In genomic region chr3:115292131-115292530, GRCh38 we compare ENCODE assay signal across 20 cellular contexts.
DNase-seq lines count a peak whose midpoint lies in the region.
"Had no signal": no experiment of that assay in that cellular context is flagged by ENCODE, and none has a peak within 500 bp of the region (broad histone marks: within the 10 kb centered on the region; RNA-seq: fewer than 3 reads in every experiment).

No MANE protein-coding gene starts in this region.

- H3K4me1 ChIP-seq in GM23248 (ENCODE audit: insufficient read depth): no peaks in the 10 kb centered on the region
- H3K4me1 ChIP-seq: A549; BE2C; BLaER1 treated with 17β-estradiol and CSF1 and Interleukin-3, amounts not matched to agents 10 nM and 100 nM had no signal

- no peaks in the 10 kb centered on the region for H3K9me2 ChIP-seq in GM23248 (ENCODE audit: insufficient read depth)

- H3K4me2 ChIP-seq in GM23248 (ENCODE audit: unreplicated experiment): no peak overlapping the region
- H3K4me2 ChIP-seq: A549; BLaER1 treated with 17β-estradiol and CSF1 and Interleukin-3, amounts not matched to agents 10 nM and 100 nM; GM23338 had no signal

- H3K79me2 ChIP-seq in GM23248 (ENCODE audit: insufficient read depth): no peaks in the 10 kb centered on the region

- H3K9me3 ChIP-seq in GM23248 (ENCODE audit: low read depth): no peaks in the 10 kb centered on the region
- H3K9me3 ChIP-seq: A549; BE2C; BLaER1 treated with 17β-estradiol and CSF1 and Interleukin-3, amounts not matched to agents 10 nM and 100 nM had no signal

- no peaks in the 10 kb centered on the region for H3K36me3 ChIP-seq in GM23248 (ENCODE audit: low read depth)
- H3K36me3 ChIP-seq: BE2C; BLaER1 treated with 17β-estradiol and CSF1 and Interleukin-3, amounts not matched to agents 10 nM and 100 nM had no signal

- H4K20me1 ChIP-seq in GM23248 (ENCODE audit: insufficient read depth): no peaks in the 10 kb centered on the region
- H4K20me1 ChIP-seq: BLaER1 treated with 17β-estradiol and CSF1 and Interleukin-3, amounts not matched to agents 10 nM and 100 nM had no signal

- H3K9ac ChIP-seq in GM23248: no peak overlapping the region
- H3K9ac ChIP-seq: BLaER1 treated with 17β-estradiol and CSF1 and Interleukin-3, amounts not matched to agents 10 nM and 100 nM had no signal

- H3F3A ChIP-seq in GM23248 (ENCODE audit: insufficient read depth): no peaks in the 10 kb centered on the region

- H3K27me3 ChIP-seq in GM23248 (replicated peaks; ENCODE audit: insufficient read depth): no peaks in the 10 kb centered on the region
- H3K27me3 ChIP-seq: BE2C; BLaER1 treated with 17β-estradiol and CSF1 and Interleukin-3, amounts not matched to agents 10 nM and 100 nM had no signal

- H2AFZ ChIP-seq in GM23248: no peak overlapping the region
- H2AFZ ChIP-seq: GM23338 had no signal

- WGBS in GM23248 (ENCODE audit: low coverage in 1 of 2, low lambda C conversion rate in 2 of 2, missing lambda C conversion rate in 2 of 2), 2 experiments: 91 to 94% methylated on average over 2 of the region's 2 CpGs

- no peak overlapping the region for H3K27ac ChIP-seq in GM23248
- H3K27ac ChIP-seq: 22Rv1; A549; BLaER1 treated with 17β-estradiol and CSF1 and Interleukin-3, amounts not matched to agents 10 nM and 100 nM had no signal

- DNase-seq in NCI-H1436 (lab: John Stamatoyannopoulos, UW) (peak; percentile 18), NCI-H1436 treated with DMSO at 0.1 percent for 48 hours (lab: John Stamatoyannopoulos, UW) (no peak), NCI-H446 treated with DMSO at 0.1 percent for 48 hours (lab: John Stamatoyannopoulos, UW) (peak; percentile 65), cerebellar nuclear complex (lab: John Stamatoyannopoulos, UW) (peak; percentile 18 to 49), DMS153 treated with DMSO at 0.1 percent for 48 hours (lab: John Stamatoyannopoulos, UW; ENCODE audit: unreplicated experiment) (no peak), GM23248 (no peak), 8988T (no peak)
- DNase-seq: ACHN; AML-193; BE2C; CD4-positive, alpha-beta T cell; CD8-positive, alpha-beta memory T cell; DMS 273 treated with DMSO at 0.1 percent for 48 hours; DMS53; DMS79 treated with DMSO at 0.1 percent for 48 hours; H9 had no signal

- no peak overlapping the region for H3K4me3 ChIP-seq in GM23248
- H3K4me3 ChIP-seq: A549; BLaER1 treated with 17β-estradiol and CSF1 and Interleukin-3, amounts not matched to agents 10 nM and 100 nM; GM23338 had no signal

- in situ Hi-C loops in GM23248 (cut with MboI): no loop called here

Comparison
In these comparisons a context has a peak if more than half of its experiments do, and no peak if none do; other contexts are left out.
1. DNase-seq: peak in NCI-H1436 (single experiment), NCI-H446 treated with DMSO at 0.1 percent for 48 hours (single experiment) and cerebellar nuclear complex (2 of 2); none in NCI-H1436 treated with DMSO at 0.1 percent for 48 hours (single experiment), DMS153 treated with DMSO at 0.1 percent for 48 hours (single experiment), GM23248 (single experiment) and 8988T (single experiment).